Comparison of ENCODE assay signal across 17 cellular contexts in genomic region chr17:14192684-14193344, GRCh38. TPM values are rescaled to one million over a fixed set of nuclear protein-coding genes. Genes with fewer than 3 reads are reported as not detected.
A peak's percentile ranks its signal among the peaks of the same experiment; 100 is the strongest.
DNase-seq lines count a peak whose midpoint lies in the region; ATAC-seq lines count a peak whose summit lies in the region.
"Not testable (repeated sequence)": the region's sequence is repeated elsewhere in the genome, so short reads cannot be mapped to it uniquely, and the experiment has no call there.
"Had no signal": no experiment of that assay in that cellular context is flagged by ENCODE, and none has a peak within 500 bp of the region (broad histone marks: within the 10 kb centered on the region; RNA-seq: fewer than 3 reads in every experiment).

No MANE protein-coding gene starts in this region.

- H3K27me3 Mint-ChIP-seq in activated CD4-positive, alpha-beta T cell treated with anti-CD3 and anti-CD28 coated beads, Interleukin-2, amount 10 ng/mL, durations not matched to agents 7 days and 5 days; activated naive CD4-positive, alpha-beta T cell treated with anti-CD3 and anti-CD28 coated beads for 36 hours (ENCODE audit: low read depth); memory B cell; stimulated activated naive CD8-positive, alpha-beta T cell treated with anti-CD3 and anti-CD28 coated beads, Interleukin-15, amount 100 ng/mL, for 72 hours: not testable (repeated sequence)

- H3K4me3 Mint-ChIP-seq in activated CD4-positive, alpha-beta T cell treated with anti-CD3 and anti-CD28 coated beads, Interleukin-2, amount 10 ng/mL, durations not matched to agents 7 days and 5 days; memory B cell: not testable (repeated sequence)
- H3K4me3 Mint-ChIP-seq in activated naive CD4-positive, alpha-beta T cell treated with anti-CD3 and anti-CD28 coated beads for 36 hours: peak overlapping the region; percentile 51
- H3K4me3 Mint-ChIP-seq in stimulated activated naive CD8-positive, alpha-beta T cell treated with anti-CD3 and anti-CD28 coated beads, Interleukin-15, amount 100 ng/mL, for 72 hours: peak overlapping the region; percentile 66 to 68

- POLR2A ChIA-PET in activated CD4-positive, alpha-beta T cell treated with anti-CD3 and anti-CD28 coated beads, Interleukin-2, amount 10 ng/mL, durations not matched to agents 7 days and 5 days (lab: Charles Lee): not testable (repeated sequence)

- H3K9me3 Mint-ChIP-seq in activated CD4-positive, alpha-beta T cell treated with anti-CD3 and anti-CD28 coated beads, Interleukin-2, amount 10 ng/mL, durations not matched to agents 7 days and 5 days: peaks cover 11% of the 10 kb centered on the region
- H3K9me3 Mint-ChIP-seq in activated naive CD4-positive, alpha-beta T cell treated with anti-CD3 and anti-CD28 coated beads for 36 hours; memory B cell; stimulated activated naive CD8-positive, alpha-beta T cell treated with anti-CD3 and anti-CD28 coated beads, Interleukin-15, amount 100 ng/mL, for 72 hours: not testable (repeated sequence)

- H3K4me1 Mint-ChIP-seq in activated CD4-positive, alpha-beta T cell treated with anti-CD3 and anti-CD28 coated beads, Interleukin-2, amount 10 ng/mL, durations not matched to agents 7 days and 5 days: peaks cover 66% of the 10 kb centered on the region
- H3K4me1 Mint-ChIP-seq in activated naive CD4-positive, alpha-beta T cell treated with anti-CD3 and anti-CD28 coated beads for 36 hours (ENCODE audit: low read depth): peaks cover 68% of the 10 kb centered on the region
- H3K4me1 Mint-ChIP-seq in memory B cell: peaks cover 20% of the 10 kb centered on the region
- peaks cover 74% of the 10 kb centered on the region for H3K4me1 Mint-ChIP-seq in stimulated activated naive CD8-positive, alpha-beta T cell treated with anti-CD3 and anti-CD28 coated beads, Interleukin-15, amount 100 ng/mL, for 72 hours

- not testable (repeated sequence) for DNase-seq in activated CD4-positive, alpha-beta T cell treated with anti-CD3 and anti-CD28 coated beads, Interleukin-2, amount 10 ng/mL, durations not matched to agents 7 days and 5 days; memory B cell (ENCODE audit: low spot score in 2 of 2)
- DNase-seq in activated naive CD4-positive, alpha-beta T cell treated with anti-CD3 and anti-CD28 coated beads for 36 hours: peak; percentile 49
- peak in 1 of 2 donors; percentile 49 for DNase-seq in stimulated activated naive CD8-positive, alpha-beta T cell treated with anti-CD3 and anti-CD28 coated beads, Interleukin-15, amount 100 ng/mL, for 72 hours

- CTCF ChIA-PET in activated CD4-positive, alpha-beta T cell treated with anti-CD3 and anti-CD28 coated beads, Interleukin-2, amount 10 ng/mL, durations not matched to agents 7 days and 5 days (lab: Charles Lee): not testable (repeated sequence)
- CTCF ChIA-PET in activated naive CD4-positive, alpha-beta T cell treated with anti-CD3 and anti-CD28 coated beads for 36 hours (lab: Charles Lee): interaction anchor here (0.9 kb wide), 1 partner anchor 11 kb away, joined by 3 read pairs; no protein-coding TSS in a partner anchor

- peak; percentile 61 for ATAC-seq in GM18499 (IDR thresholded peaks at IDR 0.05; ENCODE audit: insufficient read depth, unreplicated experiment)
- ATAC-seq in GM19452 (IDR thresholded peaks at IDR 0.05; ENCODE audit: unreplicated experiment): peak; percentile 70
- peak; percentile 70 for ATAC-seq in HG02852 (IDR thresholded peaks at IDR 0.05; ENCODE audit: unreplicated experiment)
- peak; percentile 71 for ATAC-seq in HG03469 (IDR thresholded peaks at IDR 0.05; ENCODE audit: unreplicated experiment)
- peak; percentile 53 for ATAC-seq in memory B cell (ENCODE audit: low read depth)
- peak; percentile 74 for ATAC-seq in stimulated activated naive CD8-positive, alpha-beta T cell treated with anti-CD3 and anti-CD28 coated beads, Interleukin-15, amount 100 ng/mL, for 72 hours

- H3K27ac Mint-ChIP-seq in activated CD4-positive, alpha-beta T cell treated with anti-CD3 and anti-CD28 coated beads, Interleukin-2, amount 10 ng/mL, durations not matched to agents 7 days and 5 days: peak overlapping the region; percentile 81
- peak overlapping the region; percentile 93 for H3K27ac Mint-ChIP-seq in activated naive CD4-positive, alpha-beta T cell treated with anti-CD3 and anti-CD28 coated beads for 36 hours
- not testable (repeated sequence) for H3K27ac Mint-ChIP-seq in memory B cell
- H3K27ac Mint-ChIP-seq in stimulated activated naive CD8-positive, alpha-beta T cell treated with anti-CD3 and anti-CD28 coated beads, Interleukin-15, amount 100 ng/mL, for 72 hours: peak overlapping the region in 1 of 2 donors; percentile 90

- intact Hi-C loops in activated naive CD4-positive, alpha-beta T cell treated with anti-CD3 and anti-CD28 coated beads for 36 hours (cut with micrococcal nuclease): loop anchor here (1.0 kb wide), 1 partner anchor 74 kb away; no protein-coding TSS in a partner anchor

- H3K36me3 Mint-ChIP-seq in activated CD4-positive, alpha-beta T cell treated with anti-CD3 and anti-CD28 coated beads, Interleukin-2, amount 10 ng/mL, durations not matched to agents 7 days and 5 days (ENCODE audit: low read depth): peaks cover 47% of the 10 kb centered on the region
- H3K36me3 Mint-ChIP-seq in activated naive CD4-positive, alpha-beta T cell treated with anti-CD3 and anti-CD28 coated beads for 36 hours (ENCODE audit: low read depth): peaks cover 18% of the 10 kb centered on the region
- H3K36me3 Mint-ChIP-seq in memory B cell: peaks cover 26% of the 10 kb centered on the region

RNA-seq across cellular contexts. Expression of gene CDRT15, which starts 43.8 kb away (rescaled TPM):
- not detected for total RNA-seq in activated CD4-positive, alpha-beta T cell treated with anti-CD3 and anti-CD28 coated beads, Interleukin-2, amount 10 ng/mL, durations not matched to agents 7 days and 5 days
- total RNA-seq in activated naive CD4-positive, alpha-beta T cell treated with anti-CD3 and anti-CD28 coated beads for 36 hours: not detected
- total RNA-seq: Daoy, esophagus mucosa, gastrocnemius medialis, HT-29, kidney, lung, ovary, right cardiac atrium, Right ventricle myocardium superior had no signal
